9 cellular contexts compared by ENCODE assay signal in genomic region chr2:239326831-239327535, GRCh38.
A peak's percentile ranks its signal among the peaks of the same experiment; 100 is the strongest.
DNase-seq lines count a peak whose midpoint lies in the region; ATAC-seq and TF ChIP-seq lines count a peak whose summit lies in the region.
"Had no signal": no experiment of that assay in that cellular context is flagged by ENCODE, and none has a peak within 500 bp of the region (broad histone marks: within the 10 kb centered on the region; RNA-seq: fewer than 3 reads in every experiment).

No MANE protein-coding gene starts in this region.

- H3K4me1 Mint-ChIP-seq in T-helper 17 cell = peaks cover 51% of the 10 kb centered on the region

- H3K36me3 ChIP-seq in psoas muscle (ENCODE audit: insufficient read depth in 1 of 2, low read depth in 1 of 2) (no peaks in the 10 kb centered on the region), vagina (no peaks in the 10 kb centered on the region), smooth muscle cell (ENCODE audit: low read depth) (no peaks in the 10 kb centered on the region)
- H3K36me3 ChIP-seq: thoracic aorta had no signal

- peak in 2 of 3 donors; percentile 61 to 64 for DNase-seq in T-helper 17 cell
- DNase-seq in astrocyte of the spinal cord (ENCODE audit: low read depth, low spot score) = peak; percentile 66
- DNase-seq in psoas muscle = peak; percentile 56 to 80
- peak; percentile 71 to 91 for DNase-seq in vagina (ENCODE audit: extremely low spot score in 2 of 2)
- no peak for DNase-seq in smooth muscle cell (lab: John Stamatoyannopoulos, UW; ENCODE audit: unreplicated experiment)
- no peak for DNase-seq in anterior cingulate cortex (lab: John Stamatoyannopoulos, UW)

- peaks cover 55% of the 10 kb centered on the region for H3K4me1 ChIP-seq in psoas muscle
- H3K4me1 ChIP-seq in vagina = peaks cover 66% of the 10 kb centered on the region
- peaks cover 10% of the 10 kb centered on the region for H3K4me1 ChIP-seq in smooth muscle cell (ENCODE audit: low read depth)

- H3K27ac ChIP-seq in psoas muscle (peak overlapping the region; percentile 96), vagina (peak overlapping the region; percentile 85), smooth muscle cell (ENCODE audit: low read depth) (no peak overlapping the region)
- H3K27ac ChIP-seq: SK-N-MC had no signal

- H3K9ac ChIP-seq in smooth muscle cell (ENCODE audit: low read depth) = no peak overlapping the region

- peaks cover 40% of the 10 kb centered on the region for H3K79me2 ChIP-seq in smooth muscle cell (ENCODE audit: low read depth)

- ATAC-seq in HG02763 (IDR thresholded peaks at IDR 0.05; ENCODE audit: unreplicated experiment) (peak; percentile 48), T-helper 17 cell (peak; percentile 86), psoas muscle (peak; percentile 44 to 58 (median 53))

- intact Hi-C loops in psoas muscle (cut with DNase I) (loop anchor here in 1 of 2 donors (5.0 kb wide), 1 partner anchor 365 kb away; no protein-coding TSS in a partner anchor), vagina (cut with DNase I) (no loop called here)

- no peak overlapping the region for H3K4me2 ChIP-seq in smooth muscle cell

- H2AFZ ChIP-seq in smooth muscle cell (ENCODE audit: low read depth) = no peak overlapping the region

- 34 to 60% (median 37%) methylated on average over 16 of the region's 16 CpGs for WGBS in psoas muscle, 3 donors
- WGBS in smooth muscle cell (ENCODE audit: low lambda C conversion rate) = 86% methylated on average over 15 of the region's 16 CpGs

- no peak for TF ChIP-seq CTCF in astrocyte of the spinal cord (IDR thresholded peaks at IDR 0.05; ENCODE audit: low read depth, low read length)
- no peak for TF ChIP-seq CTCF in psoas muscle (IDR thresholded peaks at IDR 0.05)
- no peak for TF ChIP-seq CTCF in vagina (IDR thresholded peaks at IDR 0.05)
- no peak for TF ChIP-seq CTCF in smooth muscle cell (IDR thresholded peaks at IDR 0.05; ENCODE audit: borderline replicate concordance, insufficient read depth, poor library complexity, severe bottlenecking)

- no peaks in the 10 kb centered on the region for H3K27me3 Mint-ChIP-seq in T-helper 17 cell

- peaks cover 81% of the 10 kb centered on the region for H4K20me1 ChIP-seq in smooth muscle cell (ENCODE audit: low read depth)

- H3K9me3 ChIP-seq in T-helper 17 cell (ENCODE audit: control insufficient read depth, low read length, poor library complexity, severe bottlenecking) (no peaks in the 10 kb centered on the region), psoas muscle (no peaks in the 10 kb centered on the region), vagina (no peaks in the 10 kb centered on the region), smooth muscle cell (replicated peaks; ENCODE audit: low read depth) (no peaks in the 10 kb centered on the region)
- H3K9me3 ChIP-seq: thoracic aorta had no signal

- H3K27me3 ChIP-seq in psoas muscle (ENCODE audit: insufficient read depth in 3 of 3, low read length in 2 of 3) = no peaks in the 10 kb centered on the region
- H3K27me3 ChIP-seq in vagina = no peaks in the 10 kb centered on the region
- no peaks in the 10 kb centered on the region for H3K27me3 ChIP-seq in smooth muscle cell (ENCODE audit: low read depth)

- no peak for TF ChIP-seq POLR2A in vagina (IDR thresholded peaks at IDR 0.05)

- peaks cover 4% of the 10 kb centered on the region for H3K36me3 Mint-ChIP-seq in T-helper 17 cell (ENCODE audit: low read depth)

- no peak overlapping the region for H3K4me3 ChIP-seq in astrocyte of the spinal cord (ENCODE audit: low read depth, low read length)
- H3K4me3 ChIP-seq in psoas muscle = no peak overlapping the region
- no peak overlapping the region for H3K4me3 ChIP-seq in vagina
- H3K4me3 ChIP-seq in smooth muscle cell = no peak overlapping the region
- H3K4me3 ChIP-seq: SK-N-MC, thoracic aorta had no signal

- H3K27ac Mint-ChIP-seq in T-helper 17 cell = peak overlapping the region; percentile 93

- peaks cover 11% of the 10 kb centered on the region for H3F3A ChIP-seq in smooth muscle cell (ENCODE audit: low read depth)

- in situ Hi-C loops in astrocyte of the spinal cord (cut with HindIII; ENCODE audit: low sequenced_read_pairs) = no loop called here

- H3K4me3 Mint-ChIP-seq in T-helper 17 cell = peak overlapping the region; percentile 72

Comparison
In these comparisons a context has a peak if more than half of its experiments do, and no peak if none do; other contexts are left out.
1. DNase-seq: peak in T-helper 17 cell (2 of 3), astrocyte of the spinal cord (single experiment), psoas muscle (2 of 2) and vagina (2 of 2); none in smooth muscle cell (single experiment) and anterior cingulate cortex (0 of 58).
2. Peak in every context shown above with its lines, with median percentiles within 50 percentile points of each other: ATAC-seq.